ENCODE assay signal across 10 cellular contexts in the genomic region with DNA sequence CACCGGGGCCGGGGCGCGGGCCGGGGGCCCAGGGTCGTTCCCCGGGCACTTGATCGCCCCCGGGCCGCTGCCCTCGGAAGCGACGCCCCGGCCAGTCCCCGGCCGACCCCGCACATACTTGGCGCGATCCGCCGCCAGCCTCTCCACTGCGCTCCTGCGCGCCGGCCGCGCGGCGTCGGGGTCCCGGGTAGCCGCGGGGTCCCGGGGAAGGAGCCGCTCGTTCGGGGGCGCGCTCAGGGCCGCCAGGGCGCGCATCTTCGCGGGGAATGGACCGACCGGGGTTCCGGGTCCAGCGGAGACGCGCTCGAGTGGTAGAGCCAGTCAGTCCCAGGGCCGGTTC. TPM values are rescaled to one million over a fixed set of nuclear protein-coding genes. Genes with fewer than 3 reads are reported as not detected.
DNase-seq lines count a peak whose midpoint lies in the region; ATAC-seq and TF ChIP-seq lines count a peak whose summit lies in the region.
"Had no signal": no experiment of that assay in that cellular context is flagged by ENCODE, and none has a peak within 500 bp of the region (broad histone marks: within the 10 kb centered on the region; RNA-seq: fewer than 3 reads in every experiment).

No MANE protein-coding gene starts in this region.

- ATAC-seq in heart right ventricle (peak in 3 of 8 donors; percentile 11 to 53 (median 28)), GM21423 (IDR thresholded peaks at IDR 0.05; ENCODE audit: unreplicated experiment) (no peak), HG03457 (IDR thresholded peaks at IDR 0.05; ENCODE audit: unreplicated experiment) (no peak)

- TF ChIP-seq CTCF in RWPE1 (conservative IDR thresholded peaks at IDR 0.05; ENCODE audit: low read depth) = no peak
- TF ChIP-seq CTCF in heart right ventricle (IDR thresholded peaks at IDR 0.05) = no peak

- no peak overlapping the region for H2BK5ac ChIP-seq in trophoblast cell (ENCODE audit: low read depth, low read length, poor library complexity)

- peaks cover 3% of the 10 kb centered on the region for H3K79me2 ChIP-seq in trophoblast cell (ENCODE audit: control insufficient read depth, insufficient read depth, low read length, poor library complexity)

- DNase-seq in COLO668 (lab: John Stamatoyannopoulos, UW; ENCODE audit: unreplicated experiment) (peak; percentile 61), RWPE1 (ENCODE audit: low spot score) (no peak), heart right ventricle (no peak), trophoblast cell (no peak), midbrain (lab: John Stamatoyannopoulos, UW) (no peak), NCI-H2171 treated with DMSO at 0.1 percent for 48 hours (lab: John Stamatoyannopoulos, UW) (no peak)
- DNase-seq: NCI-H1694 had no signal

- H3K27me3 ChIP-seq in heart right ventricle (peaks cover 0 to 69% (median 56%) of the 10 kb centered on the region in 7 donors), trophoblast cell (ENCODE audit: insufficient read depth, low read length) (peaks cover 18% of the 10 kb centered on the region)

- H2BK120ac ChIP-seq in trophoblast cell (ENCODE audit: insufficient read depth, low read length, poor library complexity) = no peak overlapping the region

- H4K8ac ChIP-seq in trophoblast cell (ENCODE audit: low read depth, low read length) = peak overlapping the region; percentile 75

- H2BK12ac ChIP-seq in trophoblast cell (ENCODE audit: low read length) = no peak overlapping the region

- peak overlapping the region; percentile 75 for H4K12ac ChIP-seq in trophoblast cell (ENCODE audit: low read depth, low read length)

- H3K9ac ChIP-seq in trophoblast cell (ENCODE audit: low read length) = no peak overlapping the region

- H3K23ac ChIP-seq in trophoblast cell (ENCODE audit: low read length) = no peak overlapping the region

- WGBS in heart right ventricle, 2 donors = 1 to 3% methylated on average over 51 to 52 of the region's 52 CpGs
- whole genome bisulfite sequencing in trophoblast cell (ENCODE audit: extremely low coverage, insufficient coverage, insufficient read length) = no CpG with 5 or more reads among the region's 52 CpGs

- H2AFZ ChIP-seq in trophoblast cell (ENCODE audit: insufficient read depth, low read length, poor library complexity) = peak overlapping the region; percentile 94

- H3K4me1 ChIP-seq in heart right ventricle = peaks cover 0 to 28% (median 14%) of the 10 kb centered on the region in 9 donors
- H3K4me1 ChIP-seq in trophoblast cell (ENCODE audit: control insufficient read depth in 1 of 2, insufficient read depth in 2 of 2, low read length in 2 of 2) = peaks cover 7 to 10% of the 10 kb centered on the region in 2 experiments

- peak overlapping the region; percentile 63 for H3K18ac ChIP-seq in trophoblast cell (ENCODE audit: low read length)

- no peak overlapping the region for H3K14ac ChIP-seq in trophoblast cell (ENCODE audit: low read length)

- peak overlapping the region; percentile 49 for H4K91ac ChIP-seq in trophoblast cell (ENCODE audit: low read depth, low read length)

- H3K4me2 ChIP-seq in trophoblast cell (ENCODE audit: low read length) = peak overlapping the region; percentile 89

- CTCF ChIA-PET in RWPE1 (lab: Yijun Ruan, JAX) = interaction anchor here (0.5 to 2.5 kb wide), 4 partner anchors 16 to 121 kb away, joined by 3 to 9 read pairs (median 8); no protein-coding TSS in a partner anchor

- H3K4me3 ChIP-seq in heart right ventricle (peak overlapping the region; percentile 29 to 60 (median 55)), trophoblast cell (ENCODE audit: low read depth, low read length) (peak overlapping the region; percentile 77)

- H3K79me1 ChIP-seq in trophoblast cell (ENCODE audit: low read length) = peaks cover 2% of the 10 kb centered on the region

- no peak overlapping the region for H2AK5ac ChIP-seq in trophoblast cell (ENCODE audit: low read length)

- POLR2A ChIA-PET in RWPE1 (lab: Yijun Ruan, JAX; ENCODE audit: low non-redundant PET) = no interaction called here

- H3K36me3 ChIP-seq in heart right ventricle (no peaks in the 10 kb centered on the region), trophoblast cell (ENCODE audit: control insufficient read depth in 1 of 2, insufficient read depth in 2 of 2, low read length in 2 of 2) (no peaks in the 10 kb centered on the region)

- H3K27ac ChIP-seq in RWPE1 (peak overlapping the region; percentile 96), heart right ventricle (peak overlapping the region in 5 of 10 donors; percentile 35 to 78 (median 60)), trophoblast cell (ENCODE audit: low read depth, low read length) (no peak overlapping the region)

- intact Hi-C loops in heart right ventricle (cut with DNase I) = no loop called here

- H3K9me3 ChIP-seq in heart right ventricle (no peaks in the 10 kb centered on the region), trophoblast cell (ENCODE audit: insufficient read depth, low read depth, low read length) (peaks cover 2% of the 10 kb centered on the region)

- no peak overlapping the region for H3K4ac ChIP-seq in trophoblast cell (ENCODE audit: low read depth, low read length)

RNA-seq across cellular contexts. Expression of a gene that starts 0.2 kb away (rescaled TPM):
- 1 to 10 TPM; 1.7 to 5.2 (median 3.0) TPM for total RNA-seq in heart right ventricle
- polyA plus RNA-seq in heart right ventricle = under 1 TPM; 0.66 to 0.68 TPM
- polyA plus RNA-seq in trophoblast cell (2013) = 0.94 and 1.2 TPM in 2 replicates
- total RNA-seq: fibroblast of villous mesenchyme had no signal
